Comparison of ENCODE assay signal across 8 cellular contexts in genomic region chr2:157628532-157629415, GRCh38. TPM values are rescaled to one million over a fixed set of nuclear protein-coding genes. Genes with fewer than 3 reads are reported as not detected.
DNase-seq lines count a peak whose midpoint lies in the region; ATAC-seq and TF ChIP-seq lines count a peak whose summit lies in the region.

TSS of gene ACVR1C (minus strand) at chr2:157628864. CDS start at chr2:157628644, 220 bp downstream.

- peaks cover 32 to 45% (median 34%) of the 10 kb centered on the region in 3 donors for H3K4me1 Mint-ChIP-seq in CD8-positive, alpha-beta memory T cell
- peaks cover 14% of the 10 kb centered on the region for H3K4me1 Mint-ChIP-seq in activated T-helper 17 cell treated with anti-CD3 and anti-CD28 coated beads, Interleukin-2, amount 50 U/mL, for 72 hours
- H3K4me1 Mint-ChIP-seq in naive thymus-derived CD4-positive, alpha-beta T cell: peaks cover 18 to 44% (median 39%) of the 10 kb centered on the region in 7 donors

- H3K27me3 ChIP-seq in CD8-positive, alpha-beta memory T cell (ENCODE audit: insufficient read depth, low read length, poor library complexity, severe bottlenecking): no peaks in the 10 kb centered on the region
- H3K27me3 ChIP-seq in OCI-LY3 (ENCODE audit: low read depth, low read length): peaks cover 8% of the 10 kb centered on the region; the same call in 1 of the 2 replicates
- no peaks in the 10 kb centered on the region for H3K27me3 ChIP-seq in naive thymus-derived CD4-positive, alpha-beta T cell (ENCODE audit: control insufficient read depth in 2 of 2, insufficient read depth in 2 of 2, low read length in 2 of 2)

- H3K27me3 Mint-ChIP-seq in CD8-positive, alpha-beta memory T cell: peaks cover 2 to 4% of the 10 kb centered on the region in 2 donors
- H3K27me3 Mint-ChIP-seq in activated T-helper 17 cell treated with anti-CD3 and anti-CD28 coated beads, Interleukin-2, amount 50 U/mL, for 72 hours: no peaks in the 10 kb centered on the region
- H3K27me3 Mint-ChIP-seq in naive thymus-derived CD4-positive, alpha-beta T cell: peaks cover 0 to 36% (median 0%) of the 10 kb centered on the region in 5 donors

- peak within 1 kb of the TSS; percentile 58 to 94 (median 82) for H3K27ac Mint-ChIP-seq in CD8-positive, alpha-beta memory T cell
- peak within 1 kb of the TSS; percentile 91 for H3K27ac Mint-ChIP-seq in activated T-helper 17 cell treated with anti-CD3 and anti-CD28 coated beads, Interleukin-2, amount 50 U/mL, for 72 hours
- H3K27ac Mint-ChIP-seq in naive thymus-derived CD4-positive, alpha-beta T cell: peak within 1 kb of the TSS; percentile 78 to 94 (median 89)

- H3K9ac ChIP-seq in OCI-LY3 (ENCODE audit: low read length): peak within 1 kb of the TSS; percentile 39; the same call in 1 of the 2 replicates

- H3K36me3 ChIP-seq in CD8-positive, alpha-beta memory T cell (ENCODE audit: insufficient read depth, low read length): no peaks in the 10 kb centered on the region
- no peaks in the 10 kb centered on the region for H3K36me3 ChIP-seq in OCI-LY3 (replicated peaks; ENCODE audit: low read depth, low read length)
- peaks cover 0 to 6% (median 0%) of the 10 kb centered on the region in 3 experiments for H3K36me3 ChIP-seq in naive thymus-derived CD4-positive, alpha-beta T cell (ENCODE audit: control insufficient read depth in 2 of 3, insufficient read depth in 3 of 3, low read length in 3 of 3)

- no peaks in the 10 kb centered on the region for H4K20me1 ChIP-seq in OCI-LY3 (ENCODE audit: insufficient read depth, low read length)

- POLR2A ChIA-PET in CD8-positive, alpha-beta memory T cell (lab: Charles Lee): interaction anchor here (0.6 to 1.8 kb wide), 5 partner anchors 10 to 828 kb away, joined by 3 to 4 read pairs (median 3); partner anchors contain the start of genes CCDC148 and PKP4
- POLR2A ChIA-PET in naive thymus-derived CD4-positive, alpha-beta T cell (lab: Charles Lee): interaction anchor here (0.6 to 2.0 kb wide), 7 partner anchors 10 to 1286 kb away, joined by 3 to 7 read pairs (median 3); partner anchors contain the start of gene ACVR1

- H3K27ac ChIP-seq in CD8-positive, alpha-beta memory T cell (ENCODE audit: low read depth, low read length): peak within 1 kb of the TSS; percentile 34
- no peak within 1 kb of the TSS for H3K27ac ChIP-seq in OCI-LY3 (ENCODE audit: low read length)
- H3K27ac ChIP-seq in naive thymus-derived CD4-positive, alpha-beta T cell (ENCODE audit: low read depth, low read length): peak within 1 kb of the TSS; percentile 79

- H3K4me2 ChIP-seq in OCI-LY3 (ENCODE audit: low read length): peak within 1 kb of the TSS; percentile 88

- CTCF ChIA-PET in CD8-positive, alpha-beta memory T cell (lab: Charles Lee): interaction anchor here (0.6 to 2.6 kb wide), 28 partner anchors 9 to 378 kb away, joined by 3 to 16 read pairs (median 4); partner anchors contain the start of gene CYTIP
- CTCF ChIA-PET in naive thymus-derived CD4-positive, alpha-beta T cell (lab: Charles Lee): interaction anchor here (0.5 to 2.8 kb wide), 21 partner anchors 9 to 1234 kb away, joined by 3 to 16 read pairs (median 4); no protein-coding TSS in a partner anchor

- peaks cover 18% of the 10 kb centered on the region for H3K4me1 ChIP-seq in CD8-positive, alpha-beta memory T cell (ENCODE audit: insufficient read depth, low read length)
- H3K4me1 ChIP-seq in OCI-LY3 (ENCODE audit: low read length): peaks cover 11% of the 10 kb centered on the region; the same call in 1 of the 2 replicates
- peaks cover 4 to 24% of the 10 kb centered on the region in 2 donors for H3K4me1 ChIP-seq in naive thymus-derived CD4-positive, alpha-beta T cell (ENCODE audit: control insufficient read depth in 2 of 2, insufficient read depth in 2 of 2, low read length in 2 of 2)

- H2AFZ ChIP-seq in OCI-LY3 (ENCODE audit: low read depth, low read length): peak within 1 kb of the TSS; percentile 89; the same call in 1 of the 2 replicates

- H3K36me3 Mint-ChIP-seq in CD8-positive, alpha-beta memory T cell: peaks cover 0 to 8% (median 0%) of the 10 kb centered on the region in 3 donors
- H3K36me3 Mint-ChIP-seq in activated T-helper 17 cell treated with anti-CD3 and anti-CD28 coated beads, Interleukin-2, amount 50 U/mL, for 72 hours (ENCODE audit: low read depth): no peaks in the 10 kb centered on the region
- H3K36me3 Mint-ChIP-seq in naive thymus-derived CD4-positive, alpha-beta T cell: peaks cover 0 to 13% (median 0%) of the 10 kb centered on the region in 5 donors

- no peaks in the 10 kb centered on the region for H3K79me2 ChIP-seq in OCI-LY3 (ENCODE audit: low read length)

- H3K9me3 ChIP-seq in CD8-positive, alpha-beta memory T cell (ENCODE audit: low read length): no peaks in the 10 kb centered on the region
- H3K9me3 ChIP-seq in OCI-LY3 (ENCODE audit: insufficient read depth, low read length): no peaks in the 10 kb centered on the region
- no peaks in the 10 kb centered on the region for H3K9me3 ChIP-seq in naive thymus-derived CD4-positive, alpha-beta T cell (ENCODE audit: control insufficient read depth in 2 of 3, low read length in 3 of 3)

- intact Hi-C loops in naive thymus-derived CD4-positive, alpha-beta T cell (cut with micrococcal nuclease): loop anchor here (1.0 to 10.0 kb wide), 23 partner anchors 14 to 1286 kb away; partner anchors contain the start of genes ACVR1 (in 2 of the 2), CCDC148 (in 2 of the 2) and PKP4 (in 2 of the 2)

- peak; percentile 60 to 78 (median 70) for DNase-seq in CD8-positive, alpha-beta memory T cell
- peak; percentile 46 for DNase-seq in fibroblast of mammary gland (ENCODE audit: low read depth)
- peak; percentile 55 to 78 (median 70) for DNase-seq in naive thymus-derived CD4-positive, alpha-beta T cell
- peak; percentile 66 to 82 (median 69) for DNase-seq in stimulated activated naive CD4-positive, alpha-beta T cell (lab: John Stamatoyannopoulos, UW)

- ATAC-seq in GM19455 (IDR thresholded peaks at IDR 0.05; ENCODE audit: unreplicated experiment) (peak; percentile 88), HG03571 (IDR thresholded peaks at IDR 0.05; ENCODE audit: unreplicated experiment) (peak; percentile 94)
- peak; percentile 83 for ATAC-seq in activated T-helper 17 cell treated with anti-CD3 and anti-CD28 coated beads, Interleukin-2, amount 50 U/mL, for 72 hours (replicated peaks)
- peak; percentile 86 for ATAC-seq in naive thymus-derived CD4-positive, alpha-beta T cell

- TF ChIP-seq CTCF in OCI-LY3 (IDR thresholded peaks at IDR 0.05; ENCODE audit: low read depth, low read length) (peak; percentile 57), fibroblast of mammary gland (conservative IDR thresholded peaks at IDR 0.05; ENCODE audit: control insufficient read depth, insufficient read depth, low read depth, low read length) (peak; percentile 60)

- peak within 1 kb of the TSS; percentile 77 for H3K4me3 ChIP-seq in CD8-positive, alpha-beta memory T cell (ENCODE audit: low read length)
- peak within 1 kb of the TSS; percentile 80 for H3K4me3 ChIP-seq in OCI-LY3 (ENCODE audit: low read length)
- H3K4me3 ChIP-seq in fibroblast of mammary gland (ENCODE audit: control insufficient read depth, low read depth, low read length): peak within 1 kb of the TSS; percentile 51
- peak within 1 kb of the TSS; percentile 85 for H3K4me3 ChIP-seq in naive thymus-derived CD4-positive, alpha-beta T cell (ENCODE audit: low read length)

- H3K4me3 Mint-ChIP-seq in CD8-positive, alpha-beta memory T cell: peak within 1 kb of the TSS; percentile 88 to 97 (median 94)
- H3K4me3 Mint-ChIP-seq in activated T-helper 17 cell treated with anti-CD3 and anti-CD28 coated beads, Interleukin-2, amount 50 U/mL, for 72 hours: peak within 1 kb of the TSS; percentile 93
- H3K4me3 Mint-ChIP-seq in naive thymus-derived CD4-positive, alpha-beta T cell: peak within 1 kb of the TSS; percentile 91 to 99 (median 96)

- H3K9me3 Mint-ChIP-seq in CD8-positive, alpha-beta memory T cell: no peaks in the 10 kb centered on the region
- H3K9me3 Mint-ChIP-seq in activated T-helper 17 cell treated with anti-CD3 and anti-CD28 coated beads, Interleukin-2, amount 50 U/mL, for 72 hours: no peaks in the 10 kb centered on the region
- peaks cover 0 to 4% (median 0%) of the 10 kb centered on the region in 11 donors for H3K9me3 Mint-ChIP-seq in naive thymus-derived CD4-positive, alpha-beta T cell

RNA-seq across cellular contexts. Expression of gene ACVR1C, which starts in this region (rescaled TPM):
- under 1 TPM; 0.61 to 0.66 TPM for total RNA-seq in CD8-positive, alpha-beta memory T cell
- 0.60 TPM for polyA plus RNA-seq in CD8-positive, alpha-beta memory T cell
- 1 to 10 TPM; 1.1 to 2.8 TPM for total RNA-seq in activated T-helper 17 cell treated with anti-CD3 and anti-CD28 coated beads, Interleukin-2, amount 50 U/mL, for 72 hours
- 10 to 100 TPM in 1 of 5 experiments, 1 to 10 TPM in 3, under 1 TPM in 1; 0.73 to 11.4 (median 8.9) TPM for total RNA-seq in naive thymus-derived CD4-positive, alpha-beta T cell
- 1 to 10 TPM; 2.3 to 2.4 TPM for polyA plus RNA-seq in naive thymus-derived CD4-positive, alpha-beta T cell

Comparison
In these comparisons a context has a peak if more than half of its experiments do, and no peak if none do; other contexts are left out.
1. Peak in DNase-seq, H3K4me3 ChIP-seq and H3K27ac ChIP-seq in CD8-positive, alpha-beta memory T cell; RNA of the gene not detected or under 1 TPM.